Comparison of ENCODE assay signal across 14 cellular contexts in genomic region chr2:11716689-11717321, GRCh38. TPM values are rescaled to one million over a fixed set of nuclear protein-coding genes. Genes with fewer than 3 reads are reported as not detected.
A peak's percentile ranks its signal among the peaks of the same experiment; 100 is the strongest.
DNase-seq lines count a peak whose midpoint lies in the region; ATAC-seq, FAIRE-seq and TF ChIP-seq lines count a peak whose summit lies in the region.
"Had no signal": no experiment of that assay in that cellular context is flagged by ENCODE, and none has a peak within 500 bp of the region (broad histone marks: within the 10 kb centered on the region; RNA-seq: fewer than 3 reads in every experiment).

No MANE protein-coding gene starts in this region.

- FAIRE-seq in frontal cortex (lab: Jason Lieb, UNC), result no peak
- FAIRE-seq: islet of Langerhans had no signal

- TF ChIP-seq CTCF in AG10803 (conservative IDR thresholded peaks at IDR 0.05; ENCODE audit: low read length), result no peak
- no peak for TF ChIP-seq CTCF in fibroblast of mammary gland (conservative IDR thresholded peaks at IDR 0.05; ENCODE audit: control insufficient read depth, insufficient read depth, low read depth, low read length)
- no peak for TF ChIP-seq CTCF in omental fat pad (IDR thresholded peaks at IDR 0.05)
- TF ChIP-seq CTCF in nephron progenitor cell (IDR thresholded peaks at IDR 0.05), result no peak
- no peak for TF ChIP-seq CTCF in GM20000 (IDR thresholded peaks at IDR 0.05; ENCODE audit: extremely low read depth, missing control alignments)

- H3K27ac Mint-ChIP-seq in nephron progenitor cell, result no peak overlapping the region
- H3K27ac Mint-ChIP-seq: activated CD4-positive, alpha-beta memory T cell treated with anti-CD3 and anti-CD28 coated beads, Interleukin-2, amount 10 ng/mL, durations not matched to agents 7 days and 5 days had no signal

- no peak overlapping the region for H3K4me3 Mint-ChIP-seq in nephron progenitor cell
- H3K4me3 Mint-ChIP-seq: activated CD4-positive, alpha-beta memory T cell treated with anti-CD3 and anti-CD28 coated beads, Interleukin-2, amount 10 ng/mL, durations not matched to agents 7 days and 5 days had no signal

- ATAC-seq in omental fat pad (ENCODE audit: low FRiP score), result peak; percentile 78

- H3K9me3 Mint-ChIP-seq in nephron progenitor cell, result no peaks in the 10 kb centered on the region
- H3K9me3 Mint-ChIP-seq: activated CD4-positive, alpha-beta memory T cell treated with anti-CD3 and anti-CD28 coated beads, Interleukin-2, amount 10 ng/mL, durations not matched to agents 7 days and 5 days had no signal

- H3K4me3 ChIP-seq in AG10803 (ENCODE audit: low read length), result no peak overlapping the region
- no peak overlapping the region for H3K4me3 ChIP-seq in fibroblast of mammary gland (ENCODE audit: control insufficient read depth, low read depth, low read length)
- H3K4me3 ChIP-seq: cardiac muscle cell had no signal

- H3K4me1 Mint-ChIP-seq in nephron progenitor cell, result peaks cover 34% of the 10 kb centered on the region

- peaks cover 8% of the 10 kb centered on the region for H3K27me3 Mint-ChIP-seq in nephron progenitor cell (ENCODE audit: low read depth, poor library complexity)

- H3K36me3 Mint-ChIP-seq in nephron progenitor cell (ENCODE audit: low read depth), result no peaks in the 10 kb centered on the region

- DNase-seq in AG10803 (ENCODE audit: low read depth), result peak; percentile 71
- peak; percentile 67 for DNase-seq in MV-4-11 (lab: John Stamatoyannopoulos, UW)
- DNase-seq in fibroblast of mammary gland (ENCODE audit: low read depth), result peak; percentile 76
- no peak for DNase-seq in omental fat pad (ENCODE audit: low spot score)
- DNase-seq in frontal cortex (ENCODE audit: low spot score in 2 of 2), result no peak
- no peak for DNase-seq in nephron progenitor cell
- no peak for DNase-seq in GM20000 (ENCODE audit: low spot score)
- no peak for DNase-seq in kidney tubule cell (ENCODE audit: low spot score)
- DNase-seq: activated CD4-positive, alpha-beta memory T cell treated with anti-CD3 and anti-CD28 coated beads, Interleukin-2, amount 10 ng/mL, durations not matched to agents 7 days and 5 days; erythroblast; NCI-H1436 treated with DMSO at 0.1 percent for 48 hours; NCI-H510A treated with DMSO at 0.1 percent for 48 hours had no signal

RNA-seq across cellular contexts. Expression of gene LPIN1, which starts 29.6 kb away (rescaled TPM):
- total RNA-seq in omental fat pad (100 to 1,000 TPM in 1 of 4 donors, 10 to 100 TPM in 3; 72.8 to 104 (median 89.1) TPM), frontal cortex (28.1 TPM)

RNA-seq across cellular contexts. Expression of gene NTSR2, which starts 46.8 kb away (rescaled TPM):
- total RNA-seq in omental fat pad, result 1 to 10 TPM in 1 of 4 donors, under 1 TPM in 1, not detected in 2; 0.28 to 1.6 TPM
- 0.82 TPM for total RNA-seq in frontal cortex
- total RNA-seq: activated CD4-positive, alpha-beta memory T cell treated with anti-CD3 and anti-CD28 coated beads, Interleukin-2, amount 10 ng/mL, durations not matched to agents 7 days and 5 days; cardiac muscle cell had no signal

Comparison
In these comparisons a context has a peak if more than half of its experiments do, and no peak if none do; other contexts are left out.
1. DNase-seq: peak in AG10803 (single experiment), MV-4-11 (single experiment) and fibroblast of mammary gland (single experiment); none in omental fat pad (single experiment), frontal cortex (0 of 2), nephron progenitor cell (single experiment), GM20000 (single experiment) and kidney tubule cell (single experiment).